ENCODE assay signal across 14 cellular contexts in the genomic region with DNA sequence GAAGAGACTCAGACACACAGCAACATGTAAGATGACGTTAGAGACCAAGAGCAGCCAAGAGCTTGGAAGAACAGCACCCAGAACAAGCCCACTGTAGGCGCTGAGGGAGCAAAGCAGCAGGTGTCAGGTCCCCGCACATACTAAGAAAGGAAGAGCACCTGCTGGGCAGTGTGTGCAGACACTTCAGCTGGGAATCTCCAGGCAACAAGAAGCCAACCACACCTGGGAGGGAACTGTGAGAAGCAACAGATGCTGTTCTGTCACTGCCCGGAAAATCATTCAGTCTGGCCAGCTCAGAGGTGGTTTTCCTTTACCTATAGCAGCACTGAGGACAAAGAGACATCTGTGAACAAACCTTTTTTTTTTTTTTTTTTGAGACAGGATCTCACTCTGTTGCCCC. TPM values are rescaled to one million over a fixed set of nuclear protein-coding genes. Genes with fewer than 3 reads are reported as not detected.
DNase-seq lines count a peak whose midpoint lies in the region.
"Had no signal": no experiment of that assay in that cellular context is flagged by ENCODE, and none has a peak within 500 bp of the region (broad histone marks: within the 10 kb centered on the region; RNA-seq: fewer than 3 reads in every experiment).

No MANE protein-coding gene starts in this region.

- peak; percentile 22 for DNase-seq in COR-L47 (lab: John Stamatoyannopoulos, UW)
- peak; percentile 71 to 94 (median 89) for DNase-seq in NCI-H1417 (lab: John Stamatoyannopoulos, UW)
- peak; percentile 91 for DNase-seq in NCI-H748 (lab: John Stamatoyannopoulos, UW; ENCODE audit: unreplicated experiment)
- DNase-seq in mucosa of gallbladder (ENCODE audit: low spot score), result no peak
- no peak for DNase-seq in amniotic stem cell (lab: John Stamatoyannopoulos, UW)
- DNase-seq in activated CD8-positive, alpha-beta memory T cell treated with anti-CD3 and anti-CD28 coated beads, Interleukin-2, amount 50 U/mL, for 4 hours, result no peak
- DNase-seq in DMS 273 (lab: John Stamatoyannopoulos, UW; ENCODE audit: unreplicated experiment), result no peak
- DNase-seq: aorta, foreskin fibroblast, Kasumi-1, SK-N-SH had no signal

- H3K9ac ChIP-seq in iPS-20b (ENCODE audit: low read depth, low read length), result peak overlapping the region; percentile 65; the same call in 1 of the 2 replicates
- H3K9ac ChIP-seq: SK-N-SH had no signal

- H3K9me3 ChIP-seq in iPS-20b (ENCODE audit: insufficient read depth, low read depth, low read length), result no peaks in the 10 kb centered on the region; the same call in 1 of the 2 replicates
- H3K9me3 ChIP-seq: right atrium auricular region, SK-N-SH had no signal

- no peak overlapping the region for H3K27ac ChIP-seq in iPS-20b (ENCODE audit: low read length)
- H3K27ac ChIP-seq: right atrium auricular region, VCaP had no signal

- peaks cover 62% of the 10 kb centered on the region for H3K36me3 ChIP-seq in iPS-20b (ENCODE audit: insufficient read depth, low read depth, low read length)

- H3K27me3 ChIP-seq in iPS-20b (ENCODE audit: insufficient read depth, low read length), result no peaks in the 10 kb centered on the region
- H3K27me3 ChIP-seq: right atrium auricular region had no signal

- peaks cover 26% of the 10 kb centered on the region; the same call in 1 of the 2 replicates for H3K4me1 ChIP-seq in iPS-20b (ENCODE audit: insufficient read depth, low read length)
- H3K4me1 ChIP-seq: right atrium auricular region had no signal

- H3K4me3 ChIP-seq in iPS-20b (ENCODE audit: low read length), result no peak overlapping the region
- H3K4me3 ChIP-seq: right atrium auricular region had no signal

RNA-seq across cellular contexts. Expression of a gene that starts 35.7 kb away (rescaled TPM):
- 44.0 TPM for total RNA-seq in mucosa of gallbladder

Comparison
In these comparisons a context has a peak if more than half of its experiments do, and no peak if none do; other contexts are left out.
1. DNase-seq: peak in COR-L47 (single experiment), NCI-H1417 (3 of 3) and NCI-H748 (single experiment); none in mucosa of gallbladder (single experiment), amniotic stem cell (single experiment), activated CD8-positive, alpha-beta memory T cell treated with anti-CD3 and anti-CD28 coated beads, Interleukin-2, amount 50 U/mL, for 4 hours (single experiment) and DMS 273 (single experiment).